26 cellular contexts compared by ENCODE assay signal in the genomic region with DNA sequence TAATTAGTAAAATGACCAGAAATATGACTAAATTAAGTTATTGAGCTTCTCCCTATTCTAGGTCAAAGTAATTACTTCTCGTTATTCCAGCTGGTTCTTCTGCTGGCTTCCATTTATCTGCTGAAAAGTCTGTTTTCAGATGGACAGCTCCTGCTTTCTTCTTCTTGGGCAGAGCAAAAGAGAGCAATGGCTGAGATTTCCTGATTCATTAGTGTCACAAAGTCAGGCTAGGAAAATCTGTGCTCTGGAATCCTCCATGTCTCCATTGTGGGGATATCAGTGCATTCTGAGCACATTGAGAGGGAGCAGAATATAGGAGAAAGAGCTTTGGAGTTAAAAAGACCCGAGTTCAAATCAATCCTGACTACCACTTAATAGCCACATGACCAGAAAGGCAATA. TPM values are rescaled to one million over a fixed set of nuclear protein-coding genes. Genes with fewer than 3 reads are reported as not detected.
"Had no signal": no experiment of that assay in that cellular context is flagged by ENCODE, and none has a peak within 500 bp of the region (broad histone marks: within the 10 kb centered on the region; RNA-seq: fewer than 3 reads in every experiment).

No MANE protein-coding gene starts in this region.

- FAIRE-seq: RCC 7860 had no signal

- H3K4me1 Mint-ChIP-seq: activated naive CD8-positive, alpha-beta T cell treated with anti-CD3 and anti-CD28 coated beads, Interleukin-2, amount 10 ng/mL, durations not matched to agents 7 days and 5 days; activated T-helper 17 cell treated with anti-CD3 and anti-CD28 coated beads, Interleukin-2, amount 50 U/mL, for 72 hours had no signal

- DNase-seq: activated CD4-positive, alpha-beta T cell treated with anti-CD3 and anti-CD28 coated beads, Interleukin-2, amount 10 ng/mL, durations not matched to agents 24 days and 14 days; activated CD4-positive, alpha-beta T cell treated with anti-CD3 and anti-CD28 coated beads, Interleukin-2, amount 50 U/mL, for 4 hours; activated CD8-positive, alpha-beta T cell treated with anti-CD3 and anti-CD28 coated beads for 36 hours; activated effector memory CD4-positive, alpha-beta T cell treated with anti-CD3 and anti-CD28 coated beads, Interleukin-2, amount 50 U/mL, for 16 hours; activated naive CD4-positive, alpha-beta T cell; activated naive CD4-positive, alpha-beta T cell treated with anti-CD3 and anti-CD28 coated beads, Interleukin-2, amount 50 U/mL, for 16 hours; activated naive CD8-positive, alpha-beta T cell treated with anti-CD3 and anti-CD28 coated beads, Interleukin-2, amount 10 ng/mL, durations not matched to agents 7 days and 5 days; activated T-cell treated with anti-CD3 and anti-CD28 coated beads, Interleukin-2, amount 50 U/mL, for 1 hour; activated T-cell treated with anti-CD3 and anti-CD28 coated beads, Interleukin-2, amount 50 U/mL, for 72 hours; amygdala; NCI-H1105; NCI-H1417 treated with DMSO at 0.1 percent for 48 hours; NCI-H187 treated with DMSO at 0.1 percent for 48 hours; NCI-H2081; NCI-H345; NCI-H524 treated with DMSO at 0.1 percent for 48 hours; PC-9; SIG-M5; T1000 had no signal

- H3K36me3 ChIP-seq: ascending aorta, cardiac muscle cell had no signal

- H3K27me3 ChIP-seq: ascending aorta had no signal

- H3K4me2 ChIP-seq: PC-9 had no signal

- H3K27ac ChIP-seq: ascending aorta, cardiac muscle cell, PC-9, RWPE1 had no signal

- H2AFZ ChIP-seq: PC-9 had no signal

- H3K4me3 Mint-ChIP-seq: activated CD4-positive, alpha-beta T cell treated with anti-CD3 and anti-CD28 coated beads, Interleukin-2, amount 10 ng/mL, durations not matched to agents 24 days and 14 days; activated CD8-positive, alpha-beta T cell treated with anti-CD3 and anti-CD28 coated beads for 36 hours; activated naive CD8-positive, alpha-beta T cell treated with anti-CD3 and anti-CD28 coated beads, Interleukin-2, amount 10 ng/mL, durations not matched to agents 7 days and 5 days; activated T-cell treated with anti-CD3 and anti-CD28 coated beads, Interleukin-2, amount 50 U/mL, for 72 hours; activated T-helper 17 cell treated with anti-CD3 and anti-CD28 coated beads, Interleukin-2, amount 50 U/mL, for 72 hours had no signal

- H3K9me3 Mint-ChIP-seq: activated CD4-positive, alpha-beta T cell treated with anti-CD3 and anti-CD28 coated beads, Interleukin-2, amount 10 ng/mL, durations not matched to agents 24 days and 14 days; activated CD8-positive, alpha-beta T cell treated with anti-CD3 and anti-CD28 coated beads for 36 hours; activated naive CD8-positive, alpha-beta T cell treated with anti-CD3 and anti-CD28 coated beads, Interleukin-2, amount 10 ng/mL, durations not matched to agents 7 days and 5 days; activated T-cell treated with anti-CD3 and anti-CD28 coated beads, Interleukin-2, amount 50 U/mL, for 72 hours; activated T-helper 17 cell treated with anti-CD3 and anti-CD28 coated beads, Interleukin-2, amount 50 U/mL, for 72 hours had no signal

- H3K4me1 ChIP-seq: ascending aorta had no signal

- ATAC-seq: activated CD8-positive, alpha-beta T cell treated with anti-CD3 and anti-CD28 coated beads for 36 hours; activated T-cell treated with anti-CD3 and anti-CD28 coated beads, Interleukin-2, amount 50 U/mL, for 72 hours; activated T-helper 17 cell treated with anti-CD3 and anti-CD28 coated beads, Interleukin-2, amount 50 U/mL, for 72 hours; Right ventricle myocardium inferior had no signal

- H3K27ac Mint-ChIP-seq: activated CD4-positive, alpha-beta T cell treated with anti-CD3 and anti-CD28 coated beads, Interleukin-2, amount 10 ng/mL, durations not matched to agents 24 days and 14 days; activated CD8-positive, alpha-beta T cell treated with anti-CD3 and anti-CD28 coated beads for 36 hours; activated naive CD8-positive, alpha-beta T cell treated with anti-CD3 and anti-CD28 coated beads, Interleukin-2, amount 10 ng/mL, durations not matched to agents 7 days and 5 days; activated T-cell treated with anti-CD3 and anti-CD28 coated beads, Interleukin-2, amount 50 U/mL, for 72 hours; activated T-helper 17 cell treated with anti-CD3 and anti-CD28 coated beads, Interleukin-2, amount 50 U/mL, for 72 hours had no signal

- H3K36me3 Mint-ChIP-seq: activated naive CD8-positive, alpha-beta T cell treated with anti-CD3 and anti-CD28 coated beads, Interleukin-2, amount 10 ng/mL, durations not matched to agents 7 days and 5 days had no signal

- H3K9me3 ChIP-seq: ascending aorta had no signal

- H3K4me3 ChIP-seq: ascending aorta, cardiac muscle cell, PC-9 had no signal

RNA-seq across cellular contexts. Expression of gene NRG2, which starts 33.7 kb away (rescaled TPM):
- total RNA-seq: PC-9; T-helper 2 cell treated with Interferon-gamma antibody and Interleukin-4, amounts not matched to agents 100 ng/mL and 5 ng/mL, for 36 hours had no signal
